ENCODE assay signal across 14 cellular contexts in the genomic region with DNA sequence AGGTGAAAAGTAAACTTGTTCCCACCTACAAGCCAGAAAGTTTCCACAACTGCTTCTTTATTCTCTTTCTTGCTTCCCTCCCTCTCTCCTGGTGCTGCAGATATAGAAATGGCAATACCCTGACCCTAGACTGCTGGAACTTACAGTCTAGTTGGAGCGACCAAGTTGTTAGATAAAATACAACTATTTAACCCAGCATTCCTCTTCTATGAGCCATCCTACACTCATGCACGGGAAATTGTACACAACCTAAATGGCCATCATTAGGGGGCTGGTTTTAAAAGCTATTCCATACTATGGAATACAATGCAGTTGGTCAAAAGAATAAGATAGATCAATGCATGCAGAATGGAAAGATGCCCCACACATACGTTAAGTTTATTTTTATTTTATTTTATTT.
"Had no signal": no experiment of that assay in that cellular context is flagged by ENCODE, and none has a peak within 500 bp of the region (broad histone marks: within the 10 kb centered on the region; RNA-seq: fewer than 3 reads in every experiment).

No MANE protein-coding gene starts in this region.

- H3K27me3 ChIP-seq: body of pancreas, right atrium auricular region, tibial artery, vagina had no signal

- H3K36me3 ChIP-seq: right atrium auricular region, tibial artery, vagina had no signal

- ATAC-seq: body of pancreas, left lobe of liver, natural killer cell had no signal

- H3K4me3 ChIP-seq: body of pancreas, right atrium auricular region, tibial artery, vagina had no signal

- H3K9me3 ChIP-seq: body of pancreas, right atrium auricular region, tibial artery, vagina had no signal

- H3K4me1 ChIP-seq: body of pancreas had no signal

- H3K27ac ChIP-seq: body of pancreas, right atrium auricular region, tibial artery, vagina had no signal

- DNase-seq: activated CD4-positive, alpha-beta memory T cell treated with anti-CD3 and anti-CD28 coated beads for 36 hours; activated CD4-positive, alpha-beta T cell treated with anti-CD3 and anti-CD28 coated beads for 1 hour; activated T-cell treated with anti-CD3 and anti-CD28 coated beads, Interleukin-2, amount 50 U/mL, for 48 hours; cerebellar nuclear complex; dermis blood vessel endothelial cell; foreskin melanocyte; head of caudate nucleus; natural killer cell; small intestine; tibial artery had no signal
